Comparison of ENCODE assay signal across 1 cellular context in genomic region chrX:73214366-73215094, GRCh38.
TF ChIP-seq lines count a peak whose summit lies in the region.

Gene NAP1L2 (minus strand): TSS chrX:73214851. CDS start chrX:73214492, 359 bp downstream.

TF ChIP-seq in HepG2, 621 proteins besides CTCF, POLR2A, EP300 and RAD21 (continued from another document):
- TF ChIP-seq ZBTB25 (CRISPR knock-in tag; IDR thresholded peaks at IDR 0.05) = no peak
